8 cellular contexts compared by ENCODE assay signal in genomic region chr6:96836579-96837137, GRCh38. TPM values are rescaled to one million over a fixed set of nuclear protein-coding genes. Genes with fewer than 3 reads are reported as not detected.
DNase-seq lines count a peak whose midpoint lies in the region; ATAC-seq and TF ChIP-seq lines count a peak whose summit lies in the region.

No MANE protein-coding gene starts in this region.

- H3K27ac ChIP-seq in esophagus squamous epithelium: peak overlapping the region; percentile 46 to 70 (median 56)

- peaks cover 16% of the 10 kb centered on the region for H3K4me1 Mint-ChIP-seq in neural crest cell

- no peaks in the 10 kb centered on the region for H3K36me3 ChIP-seq in esophagus squamous epithelium

- H3K4me3 ChIP-seq in esophagus squamous epithelium: peak overlapping the region; percentile 50 to 84 (median 70)

- H3K36me3 Mint-ChIP-seq in neural crest cell (ENCODE audit: low read depth): no peaks in the 10 kb centered on the region

- peaks cover 3 to 23% (median 6%) of the 10 kb centered on the region in 3 donors for H3K4me1 ChIP-seq in esophagus squamous epithelium

- H3K9me3 ChIP-seq in esophagus squamous epithelium: no peaks in the 10 kb centered on the region

- intact Hi-C loops in esophagus squamous epithelium (cut with DNase I): no loop called here

- peaks cover 23% of the 10 kb centered on the region for H3K27me3 Mint-ChIP-seq in neural crest cell (ENCODE audit: low read depth)

- no peaks in the 10 kb centered on the region for H3K9me3 Mint-ChIP-seq in neural crest cell

- DNase-seq in COLO668 (lab: John Stamatoyannopoulos, UW; ENCODE audit: unreplicated experiment) (peak; percentile 31), esophagus squamous epithelium (lab: John Stamatoyannopoulos, UW) (no peak), neural crest cell (ENCODE audit: low read depth, low spot score) (peak; percentile 8), HPDE6-E6E7 (ENCODE audit: extremely low spot score) (no peak)
- DNase-seq in stimulated activated CD4-positive, alpha-beta T cell treated with anti-CD3 and anti-CD28 coated beads, Interleukin-4, amount 100 ng/mL, for 24 hours: no peak

- TF ChIP-seq POLR2A in esophagus squamous epithelium (IDR thresholded peaks at IDR 0.05): no peak

- peaks cover 0 to 15% (median 0%) of the 10 kb centered on the region in 4 donors for H3K27me3 ChIP-seq in esophagus squamous epithelium

- H3K27ac Mint-ChIP-seq in neural crest cell (ENCODE audit: unreplicated experiment): peak overlapping the region; percentile 99

- TF ChIP-seq CTCF in esophagus squamous epithelium (IDR thresholded peaks at IDR 0.05): no peak
- no peak for TF ChIP-seq CTCF in neural crest cell (conservative IDR thresholded peaks at IDR 0.05)

- WGBS in esophagus squamous epithelium, 2 donors: 0% methylated on average over 16 to 20 of the region's 30 CpGs

- peak overlapping the region; percentile 99 for H3K4me3 Mint-ChIP-seq in neural crest cell

- ATAC-seq in GM19043 (IDR thresholded peaks at IDR 0.05; ENCODE audit: low read depth, unreplicated experiment): peak; percentile 15
- ATAC-seq in HG03196 (IDR thresholded peaks at IDR 0.05; ENCODE audit: unreplicated experiment): peak; percentile 22
- ATAC-seq in SK-N-SH treated with all-trans-retinoic acid at 6 μM for 48 hours: peak; percentile 56

TF ChIP-seq in SK-N-SH treated with all-trans-retinoic acid at 6 μM for 48 hours, 23 proteins besides CTCF, POLR2A, EP300 and RAD21:
- TF ChIP-seq OSR1 (CRISPR knock-in tag; IDR thresholded peaks at IDR 0.05) (no peak), ZFP30 (CRISPR knock-in tag; IDR thresholded peaks at IDR 0.05) (no peak), GLIS3 (CRISPR knock-in tag; IDR thresholded peaks at IDR 0.05) (no peak), BACH2 (CRISPR knock-in tag; IDR thresholded peaks at IDR 0.05; ENCODE audit: borderline replicate concordance) (no peak), TSHZ2 (CRISPR knock-in tag; IDR thresholded peaks at IDR 0.05) (no peak), POU6F1 (CRISPR knock-in tag; IDR thresholded peaks at IDR 0.05; ENCODE audit: borderline replicate concordance, low read depth) (no peak), TCF4 (CRISPR knock-in tag; IDR thresholded peaks at IDR 0.05; ENCODE audit: borderline replicate concordance) (no peak), CSRNP3 (CRISPR knock-in tag; IDR thresholded peaks at IDR 0.05) (no peak), RARB (CRISPR knock-in tag; IDR thresholded peaks at IDR 0.05) (no peak), PPARA (CRISPR knock-in tag; IDR thresholded peaks at IDR 0.05; ENCODE audit: borderline replicate concordance) (no peak), ZNF8 (CRISPR knock-in tag; IDR thresholded peaks at IDR 0.05) (no peak), ISL1 (CRISPR knock-in tag; IDR thresholded peaks at IDR 0.05) (no peak)

RNA-seq across cellular contexts. Expression of gene GPR63, which starts 0.6 kb away (rescaled TPM):
- under 1 TPM; 0.11 to 0.95 (median 0.80) TPM for total RNA-seq in esophagus squamous epithelium
- total RNA-seq in neural crest cell: 6.0 and 6.9 TPM in 2 replicates

Comparison
In these comparisons a context has a peak if more than half of its experiments do, and no peak if none do; other contexts are left out.
1. DNase-seq: peak in COLO668 (single experiment) and neural crest cell (single experiment); none in esophagus squamous epithelium (single experiment), HPDE6-E6E7 (single experiment) and stimulated activated CD4-positive, alpha-beta T cell treated with anti-CD3 and anti-CD28 coated beads, Interleukin-4, amount 100 ng/mL, for 24 hours (single experiment).
2. Peak in every context shown above with its lines, with median percentiles within 50 percentile points of each other: ATAC-seq.